In genomic region chr19:2329528-2329927, GRCh38 we compare ENCODE assay signal across 9 cellular contexts. TPM values are rescaled to one million over a fixed set of nuclear protein-coding genes. Genes with fewer than 3 reads are reported as not detected.
DNase-seq lines count a peak whose midpoint lies in the region; ATAC-seq and TF ChIP-seq lines count a peak whose summit lies in the region.
"Had no signal": no experiment of that assay in that cellular context is flagged by ENCODE, and none has a peak within 500 bp of the region (broad histone marks: within the 10 kb centered on the region; RNA-seq: fewer than 3 reads in every experiment).

No MANE protein-coding gene starts in this region.

- H3K4me2 ChIP-seq in OCI-LY7 (ENCODE audit: low read length): peak overlapping the region; percentile 95

- intact Hi-C loops in OCI-LY7 (cut with micrococcal nuclease; ENCODE audit: unreplicated experiment): loop anchor here (2.0 kb wide), 2 partner anchors 57 to 61 kb away; no protein-coding TSS in a partner anchor
- intact Hi-C loops in esophagus muscularis mucosa (cut with DNase I): loop anchor here (5.0 kb wide), 2 partner anchors 52 to 177 kb away; partner anchors contain the start of gene AP3D1

- H3K27ac ChIP-seq in OCI-LY7 (ENCODE audit: low read depth, low read length, poor library complexity, severe bottlenecking) (peak overlapping the region; percentile 70), esophagus muscularis mucosa (replicated peaks in 1 of 4) (no peak overlapping the region)

- no peak for TF ChIP-seq CTCF in GM12864 (IDR thresholded peaks at IDR 0.05; ENCODE audit: low read depth, low read length, missing control alignments)
- 0 out of 2 replicates have a peak, but pooled peaks have one; percentile 19 for TF ChIP-seq CTCF in OCI-LY7 (conservative IDR thresholded peaks at IDR 0.05; ENCODE audit: low read length)
- no peak for TF ChIP-seq CTCF in esophagus muscularis mucosa (IDR thresholded peaks at IDR 0.05)
- TF ChIP-seq CTCF in retinal pigment epithelial cell (conservative IDR thresholded peaks at IDR 0.05; ENCODE audit: low read depth, low read length): no peak
- no peak for TF ChIP-seq CTCF in GM20000 (IDR thresholded peaks at IDR 0.05; ENCODE audit: extremely low read depth, missing control alignments)

- ATAC-seq in GM21515 (IDR thresholded peaks at IDR 0.05; ENCODE audit: unreplicated experiment): no peak

- H3K9me2 ChIP-seq in OCI-LY7 (ENCODE audit: insufficient read depth, low read length): no peaks in the 10 kb centered on the region

- no peak overlapping the region for H2AFZ ChIP-seq in OCI-LY7 (ENCODE audit: low read length)

- H3K36me3 ChIP-seq in OCI-LY7 (ENCODE audit: insufficient read depth, low read length) (peaks cover 40% of the 10 kb centered on the region), esophagus muscularis mucosa (peaks cover 0 to 19% (median 16%) of the 10 kb centered on the region in 4 donors)

- BruUV-seq in OCI-LY7 (replicated peaks; lab: Mats Ljungman, UMichigan): TSS peak; percentile 69

- H3K4me3 ChIP-seq in GM12864 (ENCODE audit: low read depth, low read length) (peak overlapping the region; percentile 98), OCI-LY7 (ENCODE audit: low read depth, low read length, poor library complexity, severe bottlenecking) (peak overlapping the region; percentile 89), esophagus muscularis mucosa (peak overlapping the region; percentile 87 to 100 (median 92)), retinal pigment epithelial cell (ENCODE audit: low read length) (peak overlapping the region; percentile 97)

- H4K20me1 ChIP-seq in OCI-LY7 (ENCODE audit: insufficient read depth, low read length): no peaks in the 10 kb centered on the region; the same call in 1 of the 2 replicates

- POLR2A ChIA-PET in OCI-LY7 (lab: Charles Lee): interaction anchor here (0.7 kb wide), 1 partner anchor 638 kb away, joined by 3 read pairs; no protein-coding TSS in a partner anchor

- H3K27me3 ChIP-seq in esophagus muscularis mucosa: no peaks in the 10 kb centered on the region

- peaks cover 78% of the 10 kb centered on the region for H3K79me2 ChIP-seq in OCI-LY7 (ENCODE audit: insufficient read depth, low read depth, low read length)

- CTCF ChIA-PET in OCI-LY7 (lab: Charles Lee; ENCODE audit: unreplicated experiment): no interaction called here

- peaks cover 5% of the 10 kb centered on the region; the same call in 1 of the 2 replicates for H3K9me3 ChIP-seq in OCI-LY7 (ENCODE audit: low read length)
- H3K9me3 ChIP-seq in esophagus muscularis mucosa: no peaks in the 10 kb centered on the region

- 53% methylated on average over 13 of the region's 13 CpGs for WGBS in esophagus muscularis mucosa

- peaks cover 72% of the 10 kb centered on the region for H3K4me1 ChIP-seq in OCI-LY7 (ENCODE audit: insufficient read depth, low read length, poor library complexity, severe bottlenecking)
- H3K4me1 ChIP-seq in esophagus muscularis mucosa: peaks cover 58 to 83% (median 76%) of the 10 kb centered on the region in 4 donors

- TF ChIP-seq EP300 in esophagus muscularis mucosa (IDR thresholded peaks at IDR 0.05): no peak

- DNase-seq in GM12864 (ENCODE audit: low read depth) (no peak), OCI-LY7 (ENCODE audit: low spot score) (peak; percentile 26), esophagus muscularis mucosa (ENCODE audit: extremely low spot score) (no peak), retinal pigment epithelial cell (ENCODE audit: low read depth) (no peak), HT-29 (ENCODE audit: low spot score) (no peak), GM20000 (ENCODE audit: low spot score) (no peak)
- DNase-seq in stimulated activated CD4-positive, alpha-beta T cell treated with anti-CD3 and anti-CD28 coated beads, Interleukin-1b, Interleukin-23, amount 100 ng/mL, for 48 hours: no peak
- DNase-seq: stimulated activated naive CD4-positive, alpha-beta T cell treated with Interleukin-2 at 50 U/mL for 16 hours had no signal

- no peak for TF ChIP-seq POLR2A in esophagus muscularis mucosa (IDR thresholded peaks at IDR 0.05; ENCODE audit: low read depth)

RNA-seq across cellular contexts. Expression of gene SPPL2B, which starts 1.0 kb away (rescaled TPM):
- total RNA-seq in OCI-LY7 (2014; rRNA removed; shearing (Covaris generic)): 96.9 and 106 TPM in 2 replicates
- total RNA-seq in OCI-LY7 (2022) (185 and 191 TPM in 2 replicates), esophagus muscularis mucosa (10 to 100 TPM; 25.0 to 42.4 (median 29.9) TPM)
- 85.0 and 121 TPM in 2 replicates for total RNA-seq in HT-29 (2014; rRNA removed; shearing (Covaris generic))

RNA-seq across cellular contexts. Expression of gene LSM7, which starts 1.1 kb away (rescaled TPM):
- 288 and 321 TPM in 2 replicates for total RNA-seq in OCI-LY7 (2014; rRNA removed; shearing (Covaris generic))
- 164 and 170 TPM in 2 replicates for total RNA-seq in OCI-LY7 (2022)
- 100 to 1,000 TPM in 3 of 4 donors, 10 to 100 TPM in 1; 76.4 to 113 (median 106) TPM for total RNA-seq in esophagus muscularis mucosa
- total RNA-seq in HT-29 (2014; rRNA removed; shearing (Covaris generic)): 276 and 306 TPM in 2 replicates

RNA-seq across cellular contexts. Expression of gene LINGO3, which starts 21.6 kb away (rescaled TPM):
- total RNA-seq in OCI-LY7 (2014; rRNA removed; shearing (Covaris generic)): 0.33 and 0.38 TPM in 2 replicates
- total RNA-seq in OCI-LY7 (2022): 0.13 and 0.17 TPM in 2 replicates
- total RNA-seq in esophagus muscularis mucosa: not detected
- 0.20 TPM in 1 of 2 replicates, not detected in the other for total RNA-seq in HT-29 (2014; rRNA removed; shearing (Covaris generic))

RNA-seq across cellular contexts. Expression of gene TMPRSS9, which starts 30.5 kb away (rescaled TPM):
- 0.44 TPM in 1 of 2 replicates, not detected in the other for total RNA-seq in OCI-LY7 (2014; rRNA removed; shearing (Covaris generic))
- 0.28 TPM in 1 of 2 replicates, not detected in the other for total RNA-seq in OCI-LY7 (2022)
- total RNA-seq in esophagus muscularis mucosa: under 1 TPM in 1 of 4 donors, not detected in 3; 0.17 TPM
- 0.31 TPM in 1 of 2 replicates, not detected in the other for total RNA-seq in HT-29 (2014; rRNA removed; shearing (Covaris generic))

RNA-seq across cellular contexts. Expression of gene PEAK3, which starts 47.6 kb away (rescaled TPM):
- total RNA-seq in OCI-LY7 (2014; rRNA removed; shearing (Covaris generic)): not detected in 2 replicates
- total RNA-seq in OCI-LY7 (2022) (0.18 TPM in 1 of 2 replicates, not detected in the other), esophagus muscularis mucosa (1 to 10 TPM in 3 of 4 donors, under 1 TPM in 1; 0.78 to 2.3 (median 1.3) TPM)
- not detected in 2 replicates for total RNA-seq in HT-29 (2014; rRNA removed; shearing (Covaris generic))
